Comparison of ENCODE assay signal across 27 cellular contexts in the genomic region with DNA sequence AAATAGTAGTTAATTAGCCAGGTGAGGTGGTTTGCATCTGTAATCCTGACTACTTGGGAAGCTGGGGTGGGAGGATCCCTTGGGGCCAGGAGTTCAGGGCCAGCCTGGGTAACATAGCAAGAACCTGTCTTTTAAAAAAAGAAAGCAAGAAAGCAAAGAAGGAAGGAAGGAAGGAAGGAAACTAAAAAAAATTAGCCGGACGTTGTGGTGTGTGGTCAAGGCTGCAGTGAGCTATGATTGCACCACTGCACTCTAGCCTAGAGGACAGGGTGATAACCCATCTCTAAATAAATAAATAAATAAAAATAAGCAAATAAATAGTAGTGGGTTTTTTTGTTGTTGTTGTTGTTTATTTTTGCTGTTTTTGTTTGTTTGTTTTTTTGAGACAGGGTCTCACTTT. TPM values are rescaled to one million over a fixed set of nuclear protein-coding genes. Genes with fewer than 3 reads are reported as not detected.
DNase-seq lines count a peak whose midpoint lies in the region; ATAC-seq and TF ChIP-seq lines count a peak whose summit lies in the region.
"Had no signal": no experiment of that assay in that cellular context is flagged by ENCODE, and none has a peak within 500 bp of the region (broad histone marks: within the 10 kb centered on the region; RNA-seq: fewer than 3 reads in every experiment).

No MANE protein-coding gene starts in this region.

- ATAC-seq in HG02885 (IDR thresholded peaks at IDR 0.05; ENCODE audit: poor library complexity, unreplicated experiment) (peak; percentile 69), naive B cell (ENCODE audit: low read depth in 2 of 2) (peak in 1 of 2 donors; percentile 20), GM21528 (IDR thresholded peaks at IDR 0.05; ENCODE audit: low FRiP score, unreplicated experiment) (no peak)
- ATAC-seq: activated T-helper 17 cell treated with anti-CD3 and anti-CD28 coated beads, Interleukin-2, amount 50 U/mL, for 72 hours; pancreas; PC-3; Right ventricle myocardium inferior; WTC11 had no signal

- no peak overlapping the region for H3K4me3 ChIP-seq in CD8-positive, alpha-beta memory T cell (ENCODE audit: low read length)
- no peak overlapping the region for H3K4me3 ChIP-seq in hepatocyte
- H3K4me3 ChIP-seq: pancreas, smooth muscle cell, transverse colon had no signal

- H3K9me2 ChIP-seq in hepatocyte (replicated peaks; ENCODE audit: insufficient read depth) = no peaks in the 10 kb centered on the region

- H4K20me1 ChIP-seq in hepatocyte (ENCODE audit: insufficient read depth, poor library complexity, severe bottlenecking) = no peaks in the 10 kb centered on the region

- peaks cover 4 to 8% (median 6%) of the 10 kb centered on the region in 3 donors for H3K4me1 Mint-ChIP-seq in CD8-positive, alpha-beta memory T cell
- peaks cover 11 to 26% (median 12%) of the 10 kb centered on the region in 3 donors for H3K4me1 Mint-ChIP-seq in naive B cell
- H3K4me1 Mint-ChIP-seq: activated T-helper 17 cell treated with anti-CD3 and anti-CD28 coated beads, Interleukin-2, amount 50 U/mL, for 72 hours had no signal

- H3K27me3 ChIP-seq in CD8-positive, alpha-beta memory T cell (ENCODE audit: insufficient read depth, low read length, poor library complexity, severe bottlenecking) = no peaks in the 10 kb centered on the region
- H3K27me3 ChIP-seq in hepatocyte = no peaks in the 10 kb centered on the region
- H3K27me3 ChIP-seq: pancreas, transverse colon had no signal

- H3K27ac Mint-ChIP-seq in CD8-positive, alpha-beta memory T cell = no peak overlapping the region
- peak overlapping the region in 2 of 6 donors; percentile 64 to 82 for H3K27ac Mint-ChIP-seq in naive B cell
- H3K27ac Mint-ChIP-seq: activated T-helper 17 cell treated with anti-CD3 and anti-CD28 coated beads, Interleukin-2, amount 50 U/mL, for 72 hours; WTC11 had no signal

- peak overlapping the region in 4 of 7 donors; percentile 55 to 78 (median 58) for H3K4me3 Mint-ChIP-seq in CD8-positive, alpha-beta memory T cell
- H3K4me3 Mint-ChIP-seq in naive B cell = peak overlapping the region in 7 of 8 donors; percentile 23 to 86 (median 73)
- H3K4me3 Mint-ChIP-seq: activated naive CD4-positive, alpha-beta T cell treated with anti-CD3 and anti-CD28 coated beads, Interleukin-2, amount 50 U/mL, for 24 hours; activated T-helper 17 cell treated with anti-CD3 and anti-CD28 coated beads, Interleukin-2, amount 50 U/mL, for 72 hours; WTC11 had no signal

- no peak overlapping the region for H3K27ac ChIP-seq in CD8-positive, alpha-beta memory T cell (ENCODE audit: low read depth, low read length)
- no peak overlapping the region for H3K27ac ChIP-seq in hepatocyte
- H3K27ac ChIP-seq: C4-2B, epithelial cell of prostate, pancreas, transverse colon had no signal

- WGBS in hepatocyte (ENCODE audit: low lambda C conversion rate, missing lambda C conversion rate) = 96% methylated on average over 2 of the region's 2 CpGs

- H3K36me3 Mint-ChIP-seq in CD8-positive, alpha-beta memory T cell = peaks cover 0 to 13% (median 0%) of the 10 kb centered on the region in 3 donors
- H3K36me3 Mint-ChIP-seq in naive B cell = no peaks in the 10 kb centered on the region
- H3K36me3 Mint-ChIP-seq: WTC11 had no signal

- H3K9me3 Mint-ChIP-seq in CD8-positive, alpha-beta memory T cell = no peaks in the 10 kb centered on the region
- H3K9me3 Mint-ChIP-seq in naive B cell = peaks cover 0 to 3% (median 0%) of the 10 kb centered on the region in 7 donors
- H3K9me3 Mint-ChIP-seq: activated naive CD4-positive, alpha-beta T cell treated with anti-CD3 and anti-CD28 coated beads, Interleukin-2, amount 50 U/mL, for 24 hours; activated T-helper 17 cell treated with anti-CD3 and anti-CD28 coated beads, Interleukin-2, amount 50 U/mL, for 72 hours; WTC11 had no signal

- no peak overlapping the region for H2AFZ ChIP-seq in hepatocyte

- no peak for DNase-seq in CD8-positive, alpha-beta memory T cell
- DNase-seq in NOMO-1 treated with DMSO at 0.1 percent for 48 hours (lab: John Stamatoyannopoulos, UW; ENCODE audit: unreplicated experiment) (peak; percentile 61), naive B cell (peak; percentile 7), A172 (ENCODE audit: low spot score) (no peak), hepatocyte (ENCODE audit: low spot score) (no peak)
- DNase-seq: activated CD8-positive, alpha-beta memory T cell treated with anti-CD3 and anti-CD28 coated beads, Interleukin-2, amount 50 U/mL, for 48 hours; anterior cingulate cortex; DMS79; effector CD4-positive, alpha-beta T cell; GF-D8; NCI-H1417; NCI-H2081; NCI-H345; pancreas; PC-3; retina; stimulated activated CD4-positive, alpha-beta T cell treated with anti-CD3 and anti-CD28 coated beads, Interleukin-1b, Interleukin-23, amount 100 ng/mL, for 48 hours; transverse colon had no signal

- CTCF ChIA-PET in CD8-positive, alpha-beta memory T cell (lab: Charles Lee) = interaction anchor here (1.0 kb wide), 1 partner anchor 19 kb away, joined by 3 read pairs; no protein-coding TSS in a partner anchor

- H3K36me3 ChIP-seq in CD8-positive, alpha-beta memory T cell (ENCODE audit: insufficient read depth, low read length) = no peaks in the 10 kb centered on the region
- no peaks in the 10 kb centered on the region for H3K36me3 ChIP-seq in hepatocyte (replicated peaks; ENCODE audit: insufficient read depth, low read depth)
- H3K36me3 ChIP-seq: pancreas, transverse colon had no signal

- H3K9me3 ChIP-seq in CD8-positive, alpha-beta memory T cell (ENCODE audit: low read length) = no peaks in the 10 kb centered on the region
- H3K9me3 ChIP-seq in hepatocyte (ENCODE audit: low read depth) = no peaks in the 10 kb centered on the region
- H3K9me3 ChIP-seq: pancreas, transverse colon had no signal

- POLR2A ChIA-PET in CD8-positive, alpha-beta memory T cell (lab: Charles Lee) = no interaction called here

- peaks cover 3% of the 10 kb centered on the region in 2 donors for H3K27me3 Mint-ChIP-seq in CD8-positive, alpha-beta memory T cell
- H3K27me3 Mint-ChIP-seq in naive B cell = peaks cover 0 to 11% (median 11%) of the 10 kb centered on the region in 3 donors
- H3K27me3 Mint-ChIP-seq: activated naive CD4-positive, alpha-beta T cell treated with anti-CD3 and anti-CD28 coated beads, Interleukin-2, amount 50 U/mL, for 24 hours; activated T-helper 17 cell treated with anti-CD3 and anti-CD28 coated beads, Interleukin-2, amount 50 U/mL, for 72 hours had no signal

- no peak overlapping the region for H3K4me2 ChIP-seq in hepatocyte
- H3K4me2 ChIP-seq: smooth muscle cell had no signal

- no peak for TF ChIP-seq CTCF in hepatocyte (IDR thresholded peaks at IDR 0.05; ENCODE audit: poor library complexity)

- H3K79me2 ChIP-seq in hepatocyte = no peaks in the 10 kb centered on the region

- no peaks in the 10 kb centered on the region for H3K4me1 ChIP-seq in CD8-positive, alpha-beta memory T cell (ENCODE audit: insufficient read depth, low read length)
- no peaks in the 10 kb centered on the region for H3K4me1 ChIP-seq in hepatocyte (ENCODE audit: insufficient read depth)
- H3K4me1 ChIP-seq: pancreas had no signal

RNA-seq across cellular contexts. Expression of gene MAP2K6, which starts 39.3 kb away (rescaled TPM):
- total RNA-seq in CD8-positive, alpha-beta memory T cell = 1 to 10 TPM; 1.9 to 2.5 TPM
- 18.7 TPM for polyA plus RNA-seq in CD8-positive, alpha-beta memory T cell
- 10 to 100 TPM in 2 of 6 donors, 1 to 10 TPM in 4; 5.1 to 16.2 (median 5.3) TPM for polyA plus RNA-seq in naive B cell (ENCODE audit: low read depth in 6 of 6)
- total RNA-seq in A172 (2014; rRNA removed; shearing (Covaris generic)) = 0.31 and 1.1 TPM in 2 replicates
- 12.0 and 13.2 TPM in 2 replicates for total RNA-seq in hepatocyte
- 3.3 and 5.8 TPM in 2 replicates for polyA plus RNA-seq in hepatocyte

RNA-seq across cellular contexts. Expression of gene ABCA5, which starts 48.3 kb away (rescaled TPM):
- total RNA-seq in CD8-positive, alpha-beta memory T cell = 10 to 100 TPM; 14.8 to 15.4 TPM
- polyA plus RNA-seq in CD8-positive, alpha-beta memory T cell = 9.2 TPM
- polyA plus RNA-seq in naive B cell (ENCODE audit: low read depth in 6 of 6) (1 to 10 TPM; 2.7 to 6.9 (median 4.6) TPM), hepatocyte (21.5 and 22.4 TPM in 2 replicates)
- 0.07 TPM in 1 of 2 replicates, not detected in the other for total RNA-seq in A172 (2014; rRNA removed; shearing (Covaris generic))
- 53.4 and 59.8 TPM in 2 replicates for total RNA-seq in hepatocyte

Comparison
In these comparisons a context has a peak if more than half of its experiments do, and no peak if none do; other contexts are left out.
1. DNase-seq: peak in NOMO-1 treated with DMSO at 0.1 percent for 48 hours (single experiment) and naive B cell (single experiment); none in CD8-positive, alpha-beta memory T cell (0 of 5), A172 (single experiment) and hepatocyte (single experiment).
2. RNA of gene ABCA5, which starts 48.3 kb away (total RNA-seq): 53.4 to 59.8 TPM in hepatocyte and 14.8 to 15.4 TPM in CD8-positive, alpha-beta memory T cell; 0.07 TPM in A172; every median in the first group is over 10 times any median in the second.